ENCODE assay signal across 14 cellular contexts in genomic region chr11:86588566-86589090, GRCh38.
DNase-seq lines count a peak whose midpoint lies in the region; FAIRE-seq and TF ChIP-seq lines count a peak whose summit lies in the region.
"Had no signal": no experiment of that assay in that cellular context is flagged by ENCODE, and none has a peak within 500 bp of the region (broad histone marks: within the 10 kb centered on the region; RNA-seq: fewer than 3 reads in every experiment).

No MANE protein-coding gene starts in this region.

- no peak overlapping the region for H3K9ac ChIP-seq in astrocyte (ENCODE audit: low read length)
- no peak overlapping the region for H3K9ac ChIP-seq in mesenchymal stem cell (ENCODE audit: low read length)
- H3K9ac ChIP-seq in Karpas-422 (ENCODE audit: low read length): no peak overlapping the region

- TF ChIP-seq CTCF in astrocyte (IDR thresholded peaks at IDR 0.05; ENCODE audit: insufficient read depth, low read depth, low read length): no peak

- FAIRE-seq in astrocyte (lab: Jason Lieb, UNC): no peak

- H3K4me1 Mint-ChIP-seq in astrocyte (ENCODE audit: low read depth, unreplicated experiment): peaks cover 45% of the 10 kb centered on the region

- H3K27ac Mint-ChIP-seq in astrocyte (ENCODE audit: unreplicated experiment): no peak overlapping the region

- H3K36me3 Mint-ChIP-seq in astrocyte (ENCODE audit: low read depth, unreplicated experiment): no peaks in the 10 kb centered on the region

- H3K4me2 ChIP-seq in astrocyte (ENCODE audit: low read length) (no peak overlapping the region), mesenchymal stem cell (ENCODE audit: low read length, poor library complexity, severe bottlenecking) (no peak overlapping the region), Karpas-422 (ENCODE audit: low read depth, low read length, poor library complexity, severe bottlenecking) (no peak overlapping the region)

- H3K9me3 ChIP-seq in astrocyte (ENCODE audit: insufficient read depth, low read depth, low read length) (no peaks in the 10 kb centered on the region), mesenchymal stem cell (ENCODE audit: control insufficient read depth, low read length) (no peaks in the 10 kb centered on the region), Karpas-422 (ENCODE audit: low read length) (no peaks in the 10 kb centered on the region)

- peaks cover 11% of the 10 kb centered on the region for H3K79me1 ChIP-seq in mesenchymal stem cell (replicated peaks; ENCODE audit: low read length, poor library complexity, severe bottlenecking)

- DNase-seq in NCI-H1092 (lab: John Stamatoyannopoulos, UW): peak; percentile 75
- DNase-seq in astrocyte (ENCODE audit: low read depth): peak; percentile 26
- DNase-seq in mesenchymal stem cell: no peak
- no peak for DNase-seq in HT-29 (ENCODE audit: low spot score)
- DNase-seq in Karpas-422: no peak
- no peak for DNase-seq in amygdala (lab: John Stamatoyannopoulos, UW)
- DNase-seq in pons (ENCODE audit: low spot score): no peak
- DNase-seq: AML-193, cerebellar nuclear complex, foreskin melanocyte, MV-4-11 had no signal

- no peak overlapping the region for H3K4me3 ChIP-seq in ACC112 (ENCODE audit: low read depth, low read length)
- no peak overlapping the region for H3K4me3 ChIP-seq in astrocyte (ENCODE audit: insufficient read depth, low read depth, low read length)
- no peak overlapping the region for H3K4me3 ChIP-seq in mesenchymal stem cell (ENCODE audit: insufficient read depth in 1 of 2, low read depth in 1 of 2, low read length in 2 of 2)
- no peak overlapping the region for H3K4me3 ChIP-seq in Karpas-422 (ENCODE audit: low read length)
- H3K4me3 ChIP-seq: skin epidermis had no signal

- H3K9me3 Mint-ChIP-seq in astrocyte (ENCODE audit: unreplicated experiment): no peaks in the 10 kb centered on the region

- H3K23ac ChIP-seq in mesenchymal stem cell (ENCODE audit: low read length in 2 of 2): no peak overlapping the region

- no peak overlapping the region for H2BK120ac ChIP-seq in mesenchymal stem cell (ENCODE audit: low read depth, low read length)

- H3K9me2 ChIP-seq in Karpas-422 (replicated peaks; ENCODE audit: insufficient read depth, low read length): no peaks in the 10 kb centered on the region

- peaks cover 6% of the 10 kb centered on the region for H3K79me2 ChIP-seq in ACC112 (ENCODE audit: control insufficient read depth, insufficient read depth, low read length, unreplicated experiment)
- peaks cover 6% of the 10 kb centered on the region for H3K79me2 ChIP-seq in astrocyte (ENCODE audit: insufficient read depth, low read length)
- H3K79me2 ChIP-seq in Karpas-422 (ENCODE audit: low read length): no peaks in the 10 kb centered on the region

- no CpG with 5 or more reads among the region's 2 CpGs for WGBS in mesenchymal stem cell

- H3K14ac ChIP-seq in mesenchymal stem cell (ENCODE audit: low read length in 2 of 2): peak overlapping the region in 1 of 2 experiments; percentile 90

- H3K4me3 Mint-ChIP-seq in astrocyte (ENCODE audit: unreplicated experiment): no peak overlapping the region
- H3K4me3 Mint-ChIP-seq: activated T-helper 1 cell treated with anti-CD3 and anti-CD28 coated beads, Interleukin-12 subunit alpha, Interleukin-12 subunit beta, Interleukin-2, Interleukin-4 antibody, amounts not matched to agents 30 ng/mL and 10 ng/mL and 1 ng/mL, durations not matched to agents 14 hours and 24 hours and 36 hours had no signal

- H2BK15ac ChIP-seq in mesenchymal stem cell (ENCODE audit: low read depth, poor library complexity, severe bottlenecking): no peak overlapping the region

- H4K91ac ChIP-seq in mesenchymal stem cell (ENCODE audit: low read length): peak overlapping the region; percentile 23

- peak overlapping the region in 1 of 2 experiments; percentile 74 for H3K18ac ChIP-seq in mesenchymal stem cell (ENCODE audit: low read depth in 1 of 2, low read length in 2 of 2)

- H4K8ac ChIP-seq in mesenchymal stem cell (ENCODE audit: low read length): peak overlapping the region; percentile 68

- H4K20me1 ChIP-seq in astrocyte (ENCODE audit: insufficient read depth, low read length) (no peaks in the 10 kb centered on the region), Karpas-422 (ENCODE audit: insufficient read depth, low read depth, low read length) (no peaks in the 10 kb centered on the region)

- H3K36me3 ChIP-seq in ACC112 (ENCODE audit: insufficient read depth, low read length): no peaks in the 10 kb centered on the region
- no peaks in the 10 kb centered on the region for H3K36me3 ChIP-seq in astrocyte (ENCODE audit: insufficient read depth, low read length)
- no peaks in the 10 kb centered on the region for H3K36me3 ChIP-seq in mesenchymal stem cell (ENCODE audit: control insufficient read depth in 1 of 2, insufficient read depth in 2 of 2, low read depth in 1 of 2, low read length in 2 of 2)
- H3K36me3 ChIP-seq in Karpas-422 (ENCODE audit: insufficient read depth, low read length): no peaks in the 10 kb centered on the region

- no peak overlapping the region for H3K4ac ChIP-seq in mesenchymal stem cell (ENCODE audit: low read depth in 1 of 2, low read length in 2 of 2)

- H2AFZ ChIP-seq in ACC112 (ENCODE audit: low read length, unreplicated experiment) (no peak overlapping the region), astrocyte (ENCODE audit: low read depth, low read length) (peak overlapping the region; percentile 43), mesenchymal stem cell (ENCODE audit: low read depth, low read length) (no peak overlapping the region), Karpas-422 (ENCODE audit: low read length) (no peak overlapping the region)

- H2BK5ac ChIP-seq in mesenchymal stem cell (ENCODE audit: low read depth, low read length, poor library complexity, severe bottlenecking): peak overlapping the region; percentile 5

- H3K27ac ChIP-seq in ACC112 (ENCODE audit: low read depth, low read length) (peak overlapping the region; percentile 20), astrocyte (ENCODE audit: low read depth, low read length) (peak overlapping the region; percentile 7), mesenchymal stem cell (ENCODE audit: low read length, poor library complexity, severe bottlenecking) (peak overlapping the region; percentile 33), Karpas-422 (ENCODE audit: low read length) (no peak overlapping the region)

- no peak overlapping the region for H2BK12ac ChIP-seq in mesenchymal stem cell (ENCODE audit: low read length in 2 of 2)

- H2AK5ac ChIP-seq in mesenchymal stem cell (ENCODE audit: low read length, severe bottlenecking): peak overlapping the region; percentile 94

- no peaks in the 10 kb centered on the region for H3K27me3 Mint-ChIP-seq in astrocyte (ENCODE audit: low read depth, unreplicated experiment)

- H3K4me1 ChIP-seq in ACC112 (ENCODE audit: control insufficient read depth, insufficient read depth, low read length, unreplicated experiment): peaks cover 38% of the 10 kb centered on the region
- peaks cover 23% of the 10 kb centered on the region for H3K4me1 ChIP-seq in astrocyte (ENCODE audit: insufficient read depth, low read length)
- H3K4me1 ChIP-seq in mesenchymal stem cell (ENCODE audit: control insufficient read depth, insufficient read depth, low read depth, low read length): peaks cover 7% of the 10 kb centered on the region
- no peaks in the 10 kb centered on the region for H3K4me1 ChIP-seq in Karpas-422 (ENCODE audit: low read length)

- no peaks in the 10 kb centered on the region for H3K27me3 ChIP-seq in ACC112 (ENCODE audit: insufficient read depth, low read length)
- H3K27me3 ChIP-seq in astrocyte (ENCODE audit: insufficient read depth, low read length): no peaks in the 10 kb centered on the region
- no peaks in the 10 kb centered on the region for H3K27me3 ChIP-seq in mesenchymal stem cell (ENCODE audit: control insufficient read depth in 1 of 2, insufficient read depth in 1 of 2, low read length in 2 of 2)
- H3K27me3 ChIP-seq in Karpas-422 (ENCODE audit: low read length): no peaks in the 10 kb centered on the region

Comparison
In these comparisons a context has a peak if more than half of its experiments do, and no peak if none do; other contexts are left out.
1. DNase-seq: peak in NCI-H1092 (single experiment) and astrocyte (single experiment); none in mesenchymal stem cell (single experiment), HT-29 (single experiment), Karpas-422 (single experiment), amygdala (0 of 56) and pons (single experiment).